8 cellular contexts compared by ENCODE assay signal in genomic region chr6:116680880-116681672, GRCh38. TPM values are rescaled to one million over a fixed set of nuclear protein-coding genes. Genes with fewer than 3 reads are reported as not detected.
A peak's percentile ranks its signal among the peaks of the same experiment; 100 is the strongest.
DNase-seq lines count a peak whose midpoint lies in the region; ATAC-seq, FAIRE-seq and TF ChIP-seq lines count a peak whose summit lies in the region.

Gene KPNA5, plus strand, starts transcription at chr6:116681211. Its CDS starts 124 bp downstream, at chr6:116681335.

- H3K9me3 Mint-ChIP-seq in activated naive CD8-positive, alpha-beta T cell treated with anti-CD3 and anti-CD28 coated beads for 36 hours = peaks cover 3% of the 10 kb centered on the region

- peaks cover 0 to 11% (median 6%) of the 10 kb centered on the region in 3 donors for H3K4me1 ChIP-seq in pancreas
- H3K4me1 ChIP-seq in thyroid gland = no peaks in the 10 kb centered on the region

- H3K27ac Mint-ChIP-seq in activated naive CD8-positive, alpha-beta T cell treated with anti-CD3 and anti-CD28 coated beads for 36 hours = peak within 1 kb of the TSS; percentile 99

- H3K9me3 ChIP-seq in pancreas (no peaks in the 10 kb centered on the region), thyroid gland (no peaks in the 10 kb centered on the region)

- H3K36me3 ChIP-seq in pancreas (no peaks in the 10 kb centered on the region), thyroid gland (no peaks in the 10 kb centered on the region)

- FAIRE-seq in pancreas (lab: Jason Lieb, UNC) = no peak

- TF ChIP-seq POLR2A in GM10847 (IDR thresholded peaks at IDR 0.05; ENCODE audit: extremely low read depth, insufficient read length) = peak; percentile 96
- TF ChIP-seq POLR2A in thyroid gland (IDR thresholded peaks at IDR 0.05) = peak; percentile 22 to 88

- peaks cover 27% of the 10 kb centered on the region for H3K36me3 Mint-ChIP-seq in activated naive CD8-positive, alpha-beta T cell treated with anti-CD3 and anti-CD28 coated beads for 36 hours

- peak within 1 kb of the TSS; percentile 98 for H3K4me3 Mint-ChIP-seq in activated naive CD8-positive, alpha-beta T cell treated with anti-CD3 and anti-CD28 coated beads for 36 hours

- H3K27me3 ChIP-seq in pancreas (no peaks in the 10 kb centered on the region), thyroid gland (no peaks in the 10 kb centered on the region)

- intact Hi-C loops in Right ventricle myocardium inferior (cut with DNase I) (no loop called here), pancreas (cut with DNase I) (no loop called here), thyroid gland (cut with DNase I) (no loop called here)

- ATAC-seq in HG02642 (IDR thresholded peaks at IDR 0.05; ENCODE audit: poor library complexity, unreplicated experiment) (peak; percentile 96), Right ventricle myocardium inferior (peak; percentile 98), pancreas (peak; percentile 95 to 98 (median 96))

- peak within 1 kb of the TSS; percentile 70 to 93 (median 88) for H3K27ac ChIP-seq in pancreas
- peak within 1 kb of the TSS; percentile 86 to 93 (median 89) for H3K27ac ChIP-seq in thyroid gland

- H3K27me3 Mint-ChIP-seq in activated naive CD8-positive, alpha-beta T cell treated with anti-CD3 and anti-CD28 coated beads for 36 hours = no peaks in the 10 kb centered on the region

- peaks cover 21% of the 10 kb centered on the region for H3K4me1 Mint-ChIP-seq in activated naive CD8-positive, alpha-beta T cell treated with anti-CD3 and anti-CD28 coated beads for 36 hours

- 0% methylated on average over 68 to 69 of the region's 69 CpGs for WGBS in pancreas, 2 donors
- 0 to 1% methylated on average over 38 to 60 of the region's 69 CpGs for WGBS in thyroid gland, 2 donors

- H3K4me3 ChIP-seq in pancreas = peak within 1 kb of the TSS; percentile 39 to 83 (median 69)
- H3K4me3 ChIP-seq in thyroid gland (replicated peaks in 1 of 3) = peak within 1 kb of the TSS; percentile 61 to 77 (median 61)

- DNase-seq in NCI-H1105 (lab: John Stamatoyannopoulos, UW) (peak; percentile 93), SKM-1 (lab: John Stamatoyannopoulos, UW; ENCODE audit: unreplicated experiment) (peak; percentile 83), Right ventricle myocardium inferior (ENCODE audit: missing footprints) (peak; percentile 96), pancreas (peak; percentile 84 to 92 (median 88)), thyroid gland (peak; percentile 90 to 92)
- peak; percentile 92 for DNase-seq in activated naive CD8-positive, alpha-beta T cell treated with anti-CD3 and anti-CD28 coated beads for 36 hours

- TF ChIP-seq CTCF in pancreas (IDR thresholded peaks at IDR 0.05) = no peak
- no peak for TF ChIP-seq CTCF in thyroid gland (IDR thresholded peaks at IDR 0.05)

RNA-seq across cellular contexts. Expression of gene KPNA5, which starts in this region (rescaled TPM):
- 10 to 100 TPM in 1 of 2 experiments, 1 to 10 TPM in 1; 9.0 to 11.5 TPM for total RNA-seq in activated naive CD8-positive, alpha-beta T cell treated with anti-CD3 and anti-CD28 coated beads for 36 hours
- total RNA-seq in Right ventricle myocardium inferior = 7.3 TPM
- 1 to 10 TPM; 2.6 to 6.5 (median 4.9) TPM for total RNA-seq in pancreas
- polyA plus RNA-seq in pancreas = 1 to 10 TPM; 1.4 to 3.4 TPM
- 10 to 100 TPM; 17.7 to 26.1 (median 22.4) TPM for total RNA-seq in thyroid gland

Comparison
In these comparisons a context has a peak if more than half of its experiments do, and no peak if none do; other contexts are left out.
1. Peak in every context shown above with its lines: DNase-seq, ATAC-seq, H3K4me3 ChIP-seq and H3K27ac ChIP-seq.